Comparison of ENCODE assay signal across 11 cellular contexts in genomic region chr17:54754560-54754959, GRCh38.
A peak's percentile ranks its signal among the peaks of the same experiment; 100 is the strongest.
DNase-seq lines count a peak whose midpoint lies in the region; ATAC-seq and TF ChIP-seq lines count a peak whose summit lies in the region.
"Had no signal": no experiment of that assay in that cellular context is flagged by ENCODE, and none has a peak within 500 bp of the region (broad histone marks: within the 10 kb centered on the region; RNA-seq: fewer than 3 reads in every experiment).

No MANE protein-coding gene starts in this region.

- no peak overlapping the region for H2BK12ac ChIP-seq in H9 (ENCODE audit: insufficient read length, low read depth, low read length)

- TF ChIP-seq CTCF in H9 (conservative IDR thresholded peaks at IDR 0.05) (peak; percentile 67), PC-9 (conservative IDR thresholded peaks at IDR 0.05) (peak; percentile 63), nephron progenitor cell (IDR thresholded peaks at IDR 0.05) (peak; percentile 27), natural killer cell (IDR thresholded peaks at IDR 0.05) (no peak)

- no peak overlapping the region for H2BK15ac ChIP-seq in H9 (ENCODE audit: low read depth, low read length)

- H2BK5ac ChIP-seq in H9 (ENCODE audit: insufficient read length, low read length), result no peak overlapping the region

- H3K4ac ChIP-seq in H9 (ENCODE audit: low read depth, low read length), result no peak overlapping the region

- H2BK20ac ChIP-seq in H9 (ENCODE audit: low read depth, low read length, poor library complexity, severe bottlenecking), result no peak overlapping the region

- H3K4me2 ChIP-seq in H9 (ENCODE audit: insufficient read depth, insufficient read length, low read length) (no peak overlapping the region), PC-9 (no peak overlapping the region)

- H3K36me3 ChIP-seq in PC-9 (ENCODE audit: low read depth), result no peaks in the 10 kb centered on the region
- H3K36me3 ChIP-seq: BLaER1 had no signal

- H4K5ac ChIP-seq in H9 (ENCODE audit: insufficient read length, low read depth, low read length), result no peak overlapping the region

- no peak overlapping the region for H3K14ac ChIP-seq in H9 (ENCODE audit: insufficient read depth, low read length)

- H3K23ac ChIP-seq in H9 (ENCODE audit: insufficient read length, low read depth, low read length), result no peak overlapping the region

- H3K27ac Mint-ChIP-seq in H9 (no peak overlapping the region), nephron progenitor cell (no peak overlapping the region), natural killer cell (no peak overlapping the region)

- H3K56ac ChIP-seq in H9 (ENCODE audit: insufficient read length, low read depth, low read length), result no peak overlapping the region

- CTCF ChIA-PET in PC-9 (lab: Charles Lee), result no interaction called here

- no peak overlapping the region for H3T11ph ChIP-seq in H9 (ENCODE audit: low read length)

- H3K27me3 Mint-ChIP-seq in H9 (ENCODE audit: low read depth) (no peaks in the 10 kb centered on the region), nephron progenitor cell (ENCODE audit: low read depth, poor library complexity) (no peaks in the 10 kb centered on the region), natural killer cell (ENCODE audit: low read depth in 2 of 2) (no peaks in the 10 kb centered on the region)

- WGBS in H9 (ENCODE audit: extremely low coverage, insufficient read length, low lambda C conversion rate), result no CpG with 5 or more reads among the region's 15 CpGs

- H3K36me3 Mint-ChIP-seq in H9 (ENCODE audit: insufficient read depth in 1 of 3, low read depth in 3 of 3) (0 out of 7 replicates have a peak, but pooled peaks cover 0 to 2% (median 0%) of the 10 kb centered on the region in 3 experiments), nephron progenitor cell (ENCODE audit: low read depth) (no peaks in the 10 kb centered on the region), natural killer cell (no peaks in the 10 kb centered on the region)

- H3K79me2 ChIP-seq in H9 (ENCODE audit: insufficient read depth, low read length), result no peaks in the 10 kb centered on the region
- no peaks in the 10 kb centered on the region for H3K79me2 ChIP-seq in PC-9 (ENCODE audit: low read depth)

- H3K4me3 ChIP-seq in PC-9, result no peak overlapping the region
- H3K4me3 ChIP-seq: BLaER1, SK-N-MC had no signal

- H4K8ac ChIP-seq in H9 (replicated peaks; ENCODE audit: insufficient read length, low read depth, low read length), result no peak overlapping the region

- H4K91ac ChIP-seq in H9 (ENCODE audit: insufficient read length, low read depth, low read length), result no peak overlapping the region

- no peaks in the 10 kb centered on the region for H3K27me3 ChIP-seq in H9 (ENCODE audit: insufficient read depth, low read length)
- H3K27me3 ChIP-seq in PC-9 (ENCODE audit: insufficient read depth, low read depth), result no peaks in the 10 kb centered on the region
- H3K27me3 ChIP-seq: BLaER1 had no signal

- POLR2A ChIA-PET in PC-9 (lab: Charles Lee; ENCODE audit: unreplicated experiment), result no interaction called here

- H3K4me1 ChIP-seq in H9 (ENCODE audit: insufficient read depth, low read length), result no peaks in the 10 kb centered on the region
- H3K4me1 ChIP-seq in PC-9 (replicated peaks; ENCODE audit: insufficient read depth), result no peaks in the 10 kb centered on the region

- H2AFZ ChIP-seq in H9 (ENCODE audit: low read length) (no peak overlapping the region), PC-9 (no peak overlapping the region)

- DNase-seq in activated CD4-positive, alpha-beta T cell treated with anti-CD3 and anti-CD28 coated beads, Interleukin-2, amount 50 U/mL, for 48 hours, result peak; percentile 8 to 14
- DNase-seq in activated CD4-positive, alpha-beta T cell treated with anti-CD3 and anti-CD28 coated beads, Interleukin-2, amount 50 U/mL, for 1 hour, result no peak
- DNase-seq in H9 (peak; percentile 80), PC-9 (peak in 1 of 2 experiments; percentile 1), nephron progenitor cell (no peak), NCI-H446 treated with DMSO at 0.1 percent for 48 hours (lab: John Stamatoyannopoulos, UW) (no peak), SW480 (ENCODE audit: low spot score) (no peak), natural killer cell (no peak)
- DNase-seq: activated effector memory CD4-positive, alpha-beta T cell treated with Interleukin-2 at 50 U/mL for 16 hours had no signal

- no peak overlapping the region for H3K4me3 Mint-ChIP-seq in H9
- no peak overlapping the region for H3K4me3 Mint-ChIP-seq in nephron progenitor cell
- H3K4me3 Mint-ChIP-seq in natural killer cell, result no peak overlapping the region

- H3K79me1 ChIP-seq in H9 (ENCODE audit: insufficient read depth, low read depth, low read length, poor library complexity, severe bottlenecking), result no peaks in the 10 kb centered on the region

- H3K9ac ChIP-seq in H9 (ENCODE audit: extremely low read depth, insufficient read length, low read length), result no peak overlapping the region
- H3K9ac ChIP-seq: BLaER1 had no signal

- ATAC-seq in natural killer cell, result no peak

- H2BK120ac ChIP-seq in H9 (ENCODE audit: low read depth, low read length, poor library complexity, severe bottlenecking), result no peak overlapping the region

- no peak overlapping the region for H2AK5ac ChIP-seq in H9 (ENCODE audit: insufficient read length, low read length)

- no peaks in the 10 kb centered on the region for H3F3A ChIP-seq in PC-9 (ENCODE audit: insufficient read depth, low read depth)

- H3K9me3 ChIP-seq in H9 (ENCODE audit: control insufficient read depth, low read depth, low read length) (no peaks in the 10 kb centered on the region), PC-9 (ENCODE audit: insufficient read depth, low read depth) (no peaks in the 10 kb centered on the region)
- H3K9me3 ChIP-seq: BLaER1 had no signal

- H3K4me1 Mint-ChIP-seq in H9 (peaks cover 0 to under 1% of the 10 kb centered on the region in 2 experiments; a peak in 2 of 4 replicates), nephron progenitor cell (peaks cover 2% of the 10 kb centered on the region), natural killer cell (no peaks in the 10 kb centered on the region)

- no peaks in the 10 kb centered on the region for H3K9me2 ChIP-seq in PC-9 (ENCODE audit: insufficient read depth)

- intact Hi-C loops in PC-9 (cut with micrococcal nuclease; ENCODE audit: unreplicated experiment) (no loop called here), natural killer cell (cut with micrococcal nuclease) (no loop called here)

- H4K20me1 ChIP-seq in H9 (ENCODE audit: control insufficient read depth, insufficient read depth, insufficient read length) (no peaks in the 10 kb centered on the region), PC-9 (ENCODE audit: insufficient read depth) (no peaks in the 10 kb centered on the region)
- H4K20me1 ChIP-seq: BLaER1 had no signal

- BruUV-seq in PC-9 (replicated peaks; lab: Mats Ljungman, UMichigan), result no TSS peak

- H3K23me2 ChIP-seq in H9 (ENCODE audit: insufficient read length, low read depth, low read length, poor library complexity, severe bottlenecking), result no peaks in the 10 kb centered on the region

- H3K18ac ChIP-seq in H9 (ENCODE audit: insufficient read length, low read depth, low read length), result no peak overlapping the region

- H3K27ac ChIP-seq in H9 (ENCODE audit: insufficient read length, low read depth, low read length) (no peak overlapping the region), PC-9 (no peak overlapping the region)
- H3K27ac ChIP-seq: BLaER1, SK-N-MC had no signal

- H3K9me3 Mint-ChIP-seq in H9, result no peaks in the 10 kb centered on the region
- H3K9me3 Mint-ChIP-seq in nephron progenitor cell, result no peaks in the 10 kb centered on the region
- H3K9me3 Mint-ChIP-seq in natural killer cell, result peaks cover 4 to 9% of the 10 kb centered on the region in 2 donors

Comparison
In these comparisons a context has a peak if more than half of its experiments do, and no peak if none do; other contexts are left out.
1. DNase-seq: peak in activated CD4-positive, alpha-beta T cell treated with anti-CD3 and anti-CD28 coated beads, Interleukin-2, amount 50 U/mL, for 48 hours (2 of 2) and H9 (single experiment); none in activated CD4-positive, alpha-beta T cell treated with anti-CD3 and anti-CD28 coated beads, Interleukin-2, amount 50 U/mL, for 1 hour (single experiment), nephron progenitor cell (single experiment), NCI-H446 treated with DMSO at 0.1 percent for 48 hours (single experiment), SW480 (single experiment) and natural killer cell (single experiment).